8 cellular contexts compared by ENCODE assay signal in genomic region chr16:1414532-1415265, GRCh38. TPM values are rescaled to one million over a fixed set of nuclear protein-coding genes. Genes with fewer than 3 reads are reported as not detected.
A peak's percentile ranks its signal among the peaks of the same experiment; 100 is the strongest.
DNase-seq lines count a peak whose midpoint lies in the region; ATAC-seq, FAIRE-seq and TF ChIP-seq lines count a peak whose summit lies in the region.

Gene UNKL, minus strand, starts transcription at chr16:1414704. Its CDS starts 13 bp downstream, at chr16:1414691.

- no peak for FAIRE-seq in RCC 7860 (lab: Jason Lieb, UNC)

- H3K4me1 Mint-ChIP-seq in neural crest cell = peaks cover 8% of the 10 kb centered on the region
- peaks cover 38% of the 10 kb centered on the region for H3K4me1 Mint-ChIP-seq in stimulated activated naive CD8-positive, alpha-beta T cell treated with anti-CD3 and anti-CD28 coated beads, Interleukin-15, amount 100 ng/mL, for 72 hours

- no peak within 1 kb of the TSS for H3K27ac Mint-ChIP-seq in neural crest cell (ENCODE audit: unreplicated experiment)
- peak within 1 kb of the TSS; percentile 88 to 97 for H3K27ac Mint-ChIP-seq in stimulated activated naive CD8-positive, alpha-beta T cell treated with anti-CD3 and anti-CD28 coated beads, Interleukin-15, amount 100 ng/mL, for 72 hours

- H3K4me3 ChIP-seq in fibroblast of villous mesenchyme (ENCODE audit: low read depth, low read length) = peak within 1 kb of the TSS; percentile 80

- H3K36me3 Mint-ChIP-seq in neural crest cell (ENCODE audit: low read depth) = no peaks in the 10 kb centered on the region

- no peaks in the 10 kb centered on the region for H3K27me3 Mint-ChIP-seq in neural crest cell (ENCODE audit: low read depth)
- H3K27me3 Mint-ChIP-seq in stimulated activated naive CD8-positive, alpha-beta T cell treated with anti-CD3 and anti-CD28 coated beads, Interleukin-15, amount 100 ng/mL, for 72 hours = no peaks in the 10 kb centered on the region

- no peak for TF ChIP-seq CTCF in fibroblast of villous mesenchyme (IDR thresholded peaks at IDR 0.05; ENCODE audit: insufficient read depth, low read depth, low read length)
- no peak for TF ChIP-seq CTCF in neural crest cell (conservative IDR thresholded peaks at IDR 0.05)

- ATAC-seq in GM18505 (IDR thresholded peaks at IDR 0.05; ENCODE audit: unreplicated experiment) (peak; percentile 38), HG03196 (IDR thresholded peaks at IDR 0.05; ENCODE audit: unreplicated experiment) (peak; percentile 40), GM18868 (IDR thresholded peaks at IDR 0.05; ENCODE audit: unreplicated experiment) (no peak)
- peak; percentile 73 for ATAC-seq in stimulated activated naive CD8-positive, alpha-beta T cell treated with anti-CD3 and anti-CD28 coated beads, Interleukin-15, amount 100 ng/mL, for 72 hours

- peak within 1 kb of the TSS; percentile 86 for H3K4me3 Mint-ChIP-seq in neural crest cell
- peak within 1 kb of the TSS; percentile 89 to 92 for H3K4me3 Mint-ChIP-seq in stimulated activated naive CD8-positive, alpha-beta T cell treated with anti-CD3 and anti-CD28 coated beads, Interleukin-15, amount 100 ng/mL, for 72 hours

- peak; percentile 53 for TF ChIP-seq POLR2A in GM18505 (IDR thresholded peaks at IDR 0.05; ENCODE audit: borderline replicate concordance, extremely low read depth, insufficient read depth, insufficient read length)

- no peaks in the 10 kb centered on the region for H3K9me3 Mint-ChIP-seq in neural crest cell
- H3K9me3 Mint-ChIP-seq in stimulated activated naive CD8-positive, alpha-beta T cell treated with anti-CD3 and anti-CD28 coated beads, Interleukin-15, amount 100 ng/mL, for 72 hours = no peaks in the 10 kb centered on the region

- DNase-seq in RCC 7860 (ENCODE audit: low spot score) = peak; percentile 6
- peak; percentile 77 for DNase-seq in activated effector memory CD4-positive, alpha-beta T cell treated with Interleukin-2 at 50 U/mL for 16 hours
- DNase-seq in fibroblast of villous mesenchyme (ENCODE audit: low read depth) = peak; percentile 69
- peak; percentile 64 for DNase-seq in neural crest cell (ENCODE audit: low read depth, low spot score)
- peak; percentile 80 to 81 for DNase-seq in stimulated activated naive CD8-positive, alpha-beta T cell treated with anti-CD3 and anti-CD28 coated beads, Interleukin-15, amount 100 ng/mL, for 72 hours

RNA-seq across cellular contexts. Expression of gene UNKL, which starts in this region (rescaled TPM):
- total RNA-seq in fibroblast of villous mesenchyme (7.1 and 7.8 TPM in 2 replicates), neural crest cell (18.6 and 26.2 TPM in 2 replicates)

Comparison
In these comparisons a context has a peak if more than half of its experiments do, and no peak if none do; other contexts are left out.
1. DNase-seq: peak in every context shown above with its lines; median percentile 80 in stimulated activated naive CD8-positive, alpha-beta T cell treated with anti-CD3 and anti-CD28 coated beads, Interleukin-15, amount 100 ng/mL, for 72 hours; 77 in activated effector memory CD4-positive, alpha-beta T cell treated with Interleukin-2 at 50 U/mL for 16 hours; 69 in fibroblast of villous mesenchyme; 64 in neural crest cell; 6 in RCC 7860.